In the genomic region with DNA sequence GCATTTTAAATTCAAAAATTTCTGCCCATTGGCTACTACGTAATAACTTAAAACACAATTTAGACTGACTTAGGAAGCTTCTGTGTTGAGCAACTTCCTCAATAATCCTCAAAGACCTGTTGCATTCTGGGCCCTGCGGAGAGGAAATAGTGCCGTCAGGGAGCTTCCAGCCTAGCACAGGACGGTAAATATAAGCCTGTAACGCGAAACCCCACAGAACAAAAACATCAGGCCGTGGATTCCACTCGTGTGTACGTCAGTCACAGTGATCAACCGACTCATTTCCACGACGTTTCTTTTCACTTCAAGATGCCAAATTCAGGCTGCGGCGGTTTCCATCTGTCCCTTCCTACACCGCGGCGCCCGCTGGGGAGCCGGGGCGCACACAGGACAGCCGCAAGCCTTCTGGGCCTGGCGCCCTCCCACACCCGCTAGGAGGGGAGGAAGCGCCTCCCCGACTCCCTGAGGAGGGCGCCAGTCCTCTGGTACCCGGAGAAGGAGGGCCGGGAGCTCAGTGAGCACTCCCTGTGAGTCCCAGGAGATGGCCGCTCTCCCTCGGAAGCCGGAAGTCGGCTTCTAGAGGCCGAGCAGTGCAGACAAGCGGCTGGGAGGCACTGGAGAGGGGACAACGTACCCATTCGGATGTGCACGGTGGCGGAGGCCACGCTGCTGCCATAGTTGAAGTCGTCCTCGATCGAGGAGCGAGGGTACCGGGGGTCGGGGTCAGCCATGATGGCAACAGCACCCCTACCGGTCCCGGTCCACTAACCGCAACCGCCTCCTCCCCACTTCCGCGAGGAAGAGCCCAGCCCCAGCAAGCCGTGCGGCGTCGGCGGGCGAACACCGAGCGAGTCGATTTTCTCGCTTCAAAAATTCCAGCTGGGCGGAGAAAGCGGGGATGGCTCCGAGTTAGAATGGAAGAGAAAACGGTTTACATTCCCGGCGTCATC, we compare ENCODE assay signal across 8 cellular contexts. TPM values are rescaled to one million over a fixed set of nuclear protein-coding genes. Genes with fewer than 3 reads are reported as not detected.
DNase-seq lines count a peak whose midpoint lies in the region; ATAC-seq and TF ChIP-seq lines count a peak whose summit lies in the region.

A gene with protein sequence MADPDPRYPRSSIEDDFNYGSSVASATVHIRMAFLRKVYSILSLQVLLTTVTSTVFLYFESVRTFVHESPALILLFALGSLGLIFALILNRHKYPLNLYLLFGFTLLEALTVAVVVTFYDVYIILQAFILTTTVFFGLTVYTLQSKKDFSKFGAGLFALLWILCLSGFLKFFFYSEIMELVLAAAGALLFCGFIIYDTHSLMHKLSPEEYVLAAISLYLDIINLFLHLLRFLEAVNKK (minus strand): TSS at position 776 of the 950 bp plus-strand sequence. CDS start 45 bp downstream, at position 731.

- H3K4me1 ChIP-seq in left lung = peaks cover 0 to 59% of the 10 kb centered on the region in 2 donors

- POLR2A ChIA-PET in activated CD4-positive, alpha-beta T cell treated with anti-CD3 and anti-CD28 coated beads, Interleukin-2, amount 10 ng/mL, durations not matched to agents 7 days and 5 days (lab: Charles Lee) = interaction anchor here (0.6 to 1.2 kb wide), 7 partner anchors 22 to 200 kb away, joined by 3 to 8 read pairs (median 3); a partner anchor contains a TSS

- H3K9me3 Mint-ChIP-seq in CD14-positive monocyte = peaks cover 5 to 13% (median 8%) of the 10 kb centered on the region in 7 donors
- H3K9me3 Mint-ChIP-seq in activated CD4-positive, alpha-beta T cell treated with anti-CD3 and anti-CD28 coated beads, Interleukin-2, amount 10 ng/mL, durations not matched to agents 7 days and 5 days = peaks cover 21% of the 10 kb centered on the region

- ATAC-seq in GM19351 (IDR thresholded peaks at IDR 0.05; ENCODE audit: unreplicated experiment) = peak; percentile 76
- ATAC-seq in HG03521 (IDR thresholded peaks at IDR 0.05; ENCODE audit: unreplicated experiment) = peak; percentile 81
- ATAC-seq in left lung = peak; percentile 97

- H3K4me3 Mint-ChIP-seq in CD14-positive monocyte = peak within 1 kb of the TSS; percentile 90 to 97
- peak within 1 kb of the TSS; percentile 94 for H3K4me3 Mint-ChIP-seq in activated CD4-positive, alpha-beta T cell treated with anti-CD3 and anti-CD28 coated beads, Interleukin-2, amount 10 ng/mL, durations not matched to agents 7 days and 5 days

- DNase-seq in CD14-positive monocyte (ENCODE audit: low spot score) (peak; percentile 88), NCI-H69 (lab: John Stamatoyannopoulos, UW) (peak; percentile 91), dedifferentiated amniotic fluid mesenchymal stem cell (ENCODE audit: extremely low spot score) (peak; percentile 92), left lung (peak; percentile 94 to 96)
- peak; percentile 89 for DNase-seq in activated CD4-positive, alpha-beta T cell treated with anti-CD3 and anti-CD28 coated beads, Interleukin-2, amount 10 ng/mL, durations not matched to agents 7 days and 5 days
- peak; percentile 75 to 78 for DNase-seq in stimulated activated CD4-positive, alpha-beta T cell treated with anti-CD3 and anti-CD28 coated beads, Interleukin-2, amount 100 ng/mL, for 48 hours

- peak within 1 kb of the TSS; percentile 99 to 100 (median 99) for H3K27ac Mint-ChIP-seq in CD14-positive monocyte
- peak within 1 kb of the TSS; percentile 100 for H3K27ac Mint-ChIP-seq in activated CD4-positive, alpha-beta T cell treated with anti-CD3 and anti-CD28 coated beads, Interleukin-2, amount 10 ng/mL, durations not matched to agents 7 days and 5 days

- H3K36me3 Mint-ChIP-seq in CD14-positive monocyte = peaks cover 27 to 29% of the 10 kb centered on the region in 2 donors
- peaks cover 43% of the 10 kb centered on the region for H3K36me3 Mint-ChIP-seq in activated CD4-positive, alpha-beta T cell treated with anti-CD3 and anti-CD28 coated beads, Interleukin-2, amount 10 ng/mL, durations not matched to agents 7 days and 5 days (ENCODE audit: low read depth)

- peak within 1 kb of the TSS; percentile 99 to 100 for H3K27ac ChIP-seq in left lung

- peak within 1 kb of the TSS; percentile 71 to 75 for H3K4me3 ChIP-seq in left lung

- H3K4me1 Mint-ChIP-seq in CD14-positive monocyte = peaks cover 55% of the 10 kb centered on the region
- peaks cover 42% of the 10 kb centered on the region for H3K4me1 Mint-ChIP-seq in activated CD4-positive, alpha-beta T cell treated with anti-CD3 and anti-CD28 coated beads, Interleukin-2, amount 10 ng/mL, durations not matched to agents 7 days and 5 days

- H3K27me3 Mint-ChIP-seq in CD14-positive monocyte (ENCODE audit: low read depth in 3 of 3) = peaks cover 0 to 2% (median 0%) of the 10 kb centered on the region in 3 donors
- H3K27me3 Mint-ChIP-seq in activated CD4-positive, alpha-beta T cell treated with anti-CD3 and anti-CD28 coated beads, Interleukin-2, amount 10 ng/mL, durations not matched to agents 7 days and 5 days = no peaks in the 10 kb centered on the region

- peaks cover 0 to 2% of the 10 kb centered on the region in 2 donors for H3K9me3 ChIP-seq in left lung

- H3K27me3 ChIP-seq in left lung = no peaks in the 10 kb centered on the region

- peaks cover 0 to 5% of the 10 kb centered on the region in 2 donors for H3K36me3 ChIP-seq in left lung

- CTCF ChIA-PET in activated CD4-positive, alpha-beta T cell treated with anti-CD3 and anti-CD28 coated beads, Interleukin-2, amount 10 ng/mL, durations not matched to agents 7 days and 5 days (lab: Charles Lee) = interaction anchor here (1.0 to 2.2 kb wide), 5 partner anchors 11 to 249 kb away, joined by 3 to 15 read pairs (median 5); no protein-coding TSS in a partner anchor

- TF ChIP-seq CTCF in CD14-positive monocyte (IDR thresholded peaks at IDR 0.05) (peak; percentile 67), left lung (IDR thresholded peaks at IDR 0.05) (peak; percentile 41 to 61)

- intact Hi-C loops in CD14-positive monocyte (cut with micrococcal nuclease) (loop anchor here (5.0 to 10.0 kb wide), 2 partner anchors 33 to 45 kb away; no protein-coding TSS in a partner anchor), left lung (cut with DNase I) (no loop called here)

RNA-seq across cellular contexts. Expression of the gene that starts here (rescaled TPM):
- 100 to 1,000 TPM; 694 to 823 TPM for polyA plus RNA-seq in CD14-positive monocyte
- 10 to 100 TPM; 65.7 to 83.5 TPM for total RNA-seq in activated CD4-positive, alpha-beta T cell treated with anti-CD3 and anti-CD28 coated beads, Interleukin-2, amount 10 ng/mL, durations not matched to agents 7 days and 5 days
- total RNA-seq in left lung = 100 to 1,000 TPM; 150 to 152 TPM

Comparison
In these comparisons a context has a peak if more than half of its experiments do, and no peak if none do; other contexts are left out.
1. Peak in every context shown above with its lines: DNase-seq, ATAC-seq, H3K4me3 ChIP-seq and H3K27ac ChIP-seq.
2. intact Hi-C loops: an anchor here in CD14-positive monocyte (5.0 to 10.0 kb wide); none called in left lung.